8 cellular contexts compared by ENCODE assay signal in genomic region chr12:40874868-40875267, GRCh38.
"Had no signal": no experiment of that assay in that cellular context is flagged by ENCODE, and none has a peak within 500 bp of the region (broad histone marks: within the 10 kb centered on the region; RNA-seq: fewer than 3 reads in every experiment).

No MANE protein-coding gene starts in this region.

- H2AFZ ChIP-seq: GM23248 had no signal

- FAIRE-seq: HepG2 had no signal

- H3K4me3 ChIP-seq: GM23248, HAP-1 had no signal

- DNase-seq: GM23248, GOT3, H7, HFFc6, KBM-7 had no signal

- H3K27ac ChIP-seq: GM23248, HL-60 had no signal

- H3K9me3 ChIP-seq: HAP-1 had no signal

- H3K9ac ChIP-seq: GM23248 had no signal

- H3K4me1 ChIP-seq: HAP-1 had no signal

- H3K36me3 ChIP-seq: HAP-1 had no signal
